Comparison of ENCODE assay signal across 8 cellular contexts in the genomic region with DNA sequence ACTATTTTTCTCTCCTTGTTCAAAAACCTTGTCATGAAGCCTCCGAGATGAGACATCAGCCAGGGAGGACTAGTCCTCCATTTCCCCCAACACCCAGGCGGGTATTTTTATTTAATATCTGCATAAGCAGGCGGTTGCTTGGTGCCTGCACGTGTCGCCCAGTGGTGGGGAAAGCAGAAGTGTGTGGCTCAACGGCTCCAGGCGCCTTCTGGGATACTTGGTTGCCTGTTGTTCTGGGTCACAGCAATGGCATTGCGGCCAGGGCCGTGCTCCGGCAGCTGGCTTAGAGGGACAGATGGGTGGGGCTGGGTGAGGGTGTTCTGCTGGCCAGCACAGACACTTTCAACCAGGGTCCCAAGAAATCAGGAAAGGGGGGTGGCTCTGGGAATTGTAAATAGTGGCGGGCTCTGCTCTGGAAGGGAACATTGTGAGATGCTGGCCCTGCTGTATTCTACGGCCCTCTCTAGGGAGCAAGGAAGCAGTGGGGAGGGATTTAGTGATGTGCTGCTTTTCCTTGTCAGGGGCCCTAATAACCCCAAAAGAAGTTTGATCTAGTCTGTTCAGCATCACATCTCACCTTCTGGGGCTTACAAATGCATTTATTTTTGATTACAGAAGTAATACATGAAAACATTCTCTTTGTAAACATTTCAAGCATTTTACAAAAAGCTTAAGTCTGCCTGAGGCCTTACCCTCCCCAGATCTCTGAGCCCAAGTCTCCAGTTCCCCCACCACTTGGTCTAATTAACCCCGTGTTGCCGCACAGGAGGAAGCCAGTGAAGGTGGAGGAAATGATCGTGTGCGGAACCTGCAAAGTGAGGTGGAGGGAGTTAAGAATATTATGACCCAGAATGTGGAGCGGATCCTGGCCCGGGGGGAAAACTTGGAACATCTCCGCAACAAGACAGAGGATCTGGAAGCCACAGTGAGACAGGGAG. TPM values are rescaled to one million over a fixed set of nuclear protein-coding genes. Genes with fewer than 3 reads are reported as not detected.
DNase-seq lines count a peak whose midpoint lies in the region; ATAC-seq and TF ChIP-seq lines count a peak whose summit lies in the region.

No MANE protein-coding gene starts in this region.

- ATAC-seq in HG02571 (IDR thresholded peaks at IDR 0.05; ENCODE audit: unreplicated experiment) (peak; percentile 39), GM18519 (IDR thresholded peaks at IDR 0.05; ENCODE audit: low FRiP score, unreplicated experiment) (no peak), HG03039 (IDR thresholded peaks at IDR 0.05; ENCODE audit: unreplicated experiment) (no peak)
- peak; percentile 57 to 59 for ATAC-seq in natural killer cell treated with Interleukin-12 subunit alpha and Interleukin-12 subunit beta and Interleukin-15 and Interleukin-18, amount 100 ng/mL, for 72 hours

- H3K4me1 Mint-ChIP-seq in natural killer cell treated with Interleukin-12 subunit alpha and Interleukin-12 subunit beta and Interleukin-15 and Interleukin-18, amount 100 ng/mL, for 72 hours (ENCODE audit: low read depth in 2 of 2) = peaks cover 35 to 37% of the 10 kb centered on the region in 2 donors

- H3K9me3 Mint-ChIP-seq in natural killer cell treated with Interleukin-12 subunit alpha and Interleukin-12 subunit beta and Interleukin-15 and Interleukin-18, amount 100 ng/mL, for 72 hours = no peaks in the 10 kb centered on the region

- DNase-seq in GM12865 (ENCODE audit: low read depth) = peak; percentile 58
- DNase-seq in SIG-M5 (lab: John Stamatoyannopoulos, UW) = peak; percentile 31
- no peak for DNase-seq in epithelial cell of proximal tubule (ENCODE audit: low read depth)
- DNase-seq in natural killer cell treated with Interleukin-12 subunit alpha and Interleukin-12 subunit beta and Interleukin-15 and Interleukin-18, amount 100 ng/mL, for 72 hours (ENCODE audit: low spot score) = peak; percentile 62
- no peak for DNase-seq in mesenteric fat pad (ENCODE audit: low spot score)

- H3K36me3 Mint-ChIP-seq in natural killer cell treated with Interleukin-12 subunit alpha and Interleukin-12 subunit beta and Interleukin-15 and Interleukin-18, amount 100 ng/mL, for 72 hours = peaks cover 13% of the 10 kb centered on the region

- H3K4me3 Mint-ChIP-seq in natural killer cell treated with Interleukin-12 subunit alpha and Interleukin-12 subunit beta and Interleukin-15 and Interleukin-18, amount 100 ng/mL, for 72 hours = peak overlapping the region; percentile 95

- no peaks in the 10 kb centered on the region for H3K27me3 Mint-ChIP-seq in natural killer cell treated with Interleukin-12 subunit alpha and Interleukin-12 subunit beta and Interleukin-15 and Interleukin-18, amount 100 ng/mL, for 72 hours

- TF ChIP-seq CTCF in GM12865 (IDR thresholded peaks at IDR 0.05; ENCODE audit: insufficient read depth, low read depth, low read length, missing control alignments) (no peak), epithelial cell of proximal tubule (conservative IDR thresholded peaks at IDR 0.05; ENCODE audit: low read depth, low read length) (no peak)

- peak overlapping the region; percentile 90 to 94 for H3K27ac Mint-ChIP-seq in natural killer cell treated with Interleukin-12 subunit alpha and Interleukin-12 subunit beta and Interleukin-15 and Interleukin-18, amount 100 ng/mL, for 72 hours

- H3K4me3 ChIP-seq in GM12865 (ENCODE audit: low read depth, low read length) (peak overlapping the region; percentile 83), epithelial cell of proximal tubule (ENCODE audit: low read depth, low read length) (peak overlapping the region; percentile 81)

RNA-seq across cellular contexts. Expression of gene VAMP8, which starts 1.1 kb away (rescaled TPM):
- 86.5 and 152 TPM in 2 replicates for total RNA-seq in epithelial cell of proximal tubule
- total RNA-seq in natural killer cell treated with Interleukin-12 subunit alpha and Interleukin-12 subunit beta and Interleukin-15 and Interleukin-18, amount 100 ng/mL, for 72 hours = 100 to 1,000 TPM in 1 of 2 donors, 10 to 100 TPM in 1; 83.2 to 160 TPM
- total RNA-seq in mesenteric fat pad = 73.3 TPM

RNA-seq across cellular contexts. Expression of gene VAMP5, which starts 5.7 kb away (rescaled TPM):
- 25.0 and 28.9 TPM in 2 replicates for total RNA-seq in epithelial cell of proximal tubule
- 10 to 100 TPM; 30.5 to 50.7 TPM for total RNA-seq in natural killer cell treated with Interleukin-12 subunit alpha and Interleukin-12 subunit beta and Interleukin-15 and Interleukin-18, amount 100 ng/mL, for 72 hours
- total RNA-seq in mesenteric fat pad = 70.3 TPM

RNA-seq across cellular contexts. Expression of gene RNF181, which starts 17.0 kb away (rescaled TPM):
- 187 and 280 TPM in 2 replicates for total RNA-seq in epithelial cell of proximal tubule
- 100 to 1,000 TPM; 116 to 149 TPM for total RNA-seq in natural killer cell treated with Interleukin-12 subunit alpha and Interleukin-12 subunit beta and Interleukin-15 and Interleukin-18, amount 100 ng/mL, for 72 hours
- 110 TPM for total RNA-seq in mesenteric fat pad

RNA-seq across cellular contexts. Expression of gene GGCX, which starts 17.2 kb away (rescaled TPM):
- total RNA-seq in epithelial cell of proximal tubule (35.1 and 58.2 TPM in 2 replicates), mesenteric fat pad (45.6 TPM)
- total RNA-seq in natural killer cell treated with Interleukin-12 subunit alpha and Interleukin-12 subunit beta and Interleukin-15 and Interleukin-18, amount 100 ng/mL, for 72 hours = 10 to 100 TPM; 24.9 to 37.1 TPM

RNA-seq across cellular contexts. Expression of gene TMEM150A, which starts 24.0 kb away (rescaled TPM):
- 4.8 and 7.4 TPM in 2 replicates for total RNA-seq in epithelial cell of proximal tubule
- 1 to 10 TPM; 4.7 to 6.4 TPM for total RNA-seq in natural killer cell treated with Interleukin-12 subunit alpha and Interleukin-12 subunit beta and Interleukin-15 and Interleukin-18, amount 100 ng/mL, for 72 hours
- 27.7 TPM for total RNA-seq in mesenteric fat pad

Comparison
In these comparisons a context has a peak if more than half of its experiments do, and no peak if none do; other contexts are left out.
1. DNase-seq: peak in GM12865 (single experiment), SIG-M5 (single experiment) and natural killer cell treated with Interleukin-12 subunit alpha and Interleukin-12 subunit beta and Interleukin-15 and Interleukin-18, amount 100 ng/mL, for 72 hours (single experiment); none in epithelial cell of proximal tubule (single experiment) and mesenteric fat pad (single experiment).
2. ATAC-seq: peak in HG02571 (single experiment) and natural killer cell treated with Interleukin-12 subunit alpha and Interleukin-12 subunit beta and Interleukin-15 and Interleukin-18, amount 100 ng/mL, for 72 hours (2 of 2); none in GM18519 (single experiment) and HG03039 (single experiment).